11 cellular contexts compared by ENCODE assay signal in genomic region chr1:89732643-89733222, GRCh38.
"Had no signal": no experiment of that assay in that cellular context is flagged by ENCODE, and none has a peak within 500 bp of the region (broad histone marks: within the 10 kb centered on the region; RNA-seq: fewer than 3 reads in every experiment).

No MANE protein-coding gene starts in this region.

- H3K9me3 Mint-ChIP-seq: neural crest cell, type B pancreatic cell had no signal

- H3K27ac ChIP-seq: testis, WERI-Rb-1 had no signal

- H3K9me3 ChIP-seq: testis had no signal

- H3K27me3 ChIP-seq: testis had no signal

- ATAC-seq: left ventricle myocardium superior, SK-N-SH treated with all-trans-retinoic acid at 6 μM for 48 hours had no signal

- DNase-seq: activated CD8-positive, alpha-beta memory T cell treated with anti-CD3 and anti-CD28 coated beads for 24 hours; activated CD8-positive, alpha-beta memory T cell treated with anti-CD3 and anti-CD28 coated beads, Interleukin-2, amount 50 U/mL, for 48 hours; activated naive CD4-positive, alpha-beta T cell treated with anti-CD3 and anti-CD28 coated beads, Interleukin-2, amount 50 U/mL, for 16 hours; amygdala; left ventricle myocardium superior; stimulated activated CD4-positive, alpha-beta T cell treated with anti-CD3 and anti-CD28 coated beads, Interleukin-2, amount 100 ng/mL, for 24 hours; testis; WERI-Rb-1 had no signal

- H3K4me3 ChIP-seq: testis had no signal

- H3K4me1 Mint-ChIP-seq: neural crest cell had no signal

- H3K4me3 Mint-ChIP-seq: neural crest cell, type B pancreatic cell had no signal

- H3K27ac Mint-ChIP-seq: type B pancreatic cell had no signal

- H3K36me3 Mint-ChIP-seq: type B pancreatic cell had no signal

- H3K4me1 ChIP-seq: testis had no signal

- H3K36me3 ChIP-seq: WERI-Rb-1 had no signal
